Comparison of ENCODE assay signal across 12 cellular contexts in the genomic region with DNA sequence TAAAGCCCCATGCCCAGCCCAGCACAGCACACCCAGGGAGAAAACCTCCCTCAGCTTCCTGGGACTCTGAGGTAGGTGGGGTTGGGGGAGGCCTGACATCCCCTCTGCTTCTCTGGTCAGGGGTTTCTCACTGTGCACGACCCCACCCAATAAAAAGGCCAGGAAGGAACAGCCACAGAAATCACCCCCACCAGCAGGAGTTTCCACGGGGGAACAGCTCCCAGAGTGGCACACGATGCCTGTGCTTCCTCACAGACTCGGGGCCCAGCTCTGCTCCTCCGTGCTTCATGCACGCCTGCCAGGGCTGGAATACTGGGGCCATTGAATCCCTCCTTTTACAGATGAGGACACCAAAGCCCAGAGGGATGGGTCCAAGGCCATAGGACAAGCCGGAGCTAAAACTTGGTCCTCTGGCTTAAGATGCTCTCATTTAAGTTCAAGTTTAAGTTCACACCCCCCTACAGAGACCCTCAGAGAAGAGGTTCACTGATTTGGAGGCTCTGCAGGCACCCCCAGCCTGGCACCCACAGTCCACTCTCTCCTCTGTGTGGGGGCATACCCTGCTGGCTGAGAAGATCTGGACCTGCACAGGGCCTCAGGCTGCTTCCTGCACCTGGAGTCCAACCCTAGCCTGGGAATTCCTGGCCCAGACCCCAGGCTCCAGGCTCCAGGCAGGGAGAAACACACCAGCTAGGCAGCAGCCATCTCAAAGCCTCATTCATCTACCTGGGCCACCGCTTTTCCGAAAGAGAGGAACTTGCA. TPM values are rescaled to one million over a fixed set of nuclear protein-coding genes. Genes with fewer than 3 reads are reported as not detected.
DNase-seq lines count a peak whose midpoint lies in the region; FAIRE-seq and TF ChIP-seq lines count a peak whose summit lies in the region.
"Had no signal": no experiment of that assay in that cellular context is flagged by ENCODE, and none has a peak within 500 bp of the region (broad histone marks: within the 10 kb centered on the region; RNA-seq: fewer than 3 reads in every experiment).

No MANE protein-coding gene starts in this region.

- no peak for TF ChIP-seq EP300 in stomach (IDR thresholded peaks at IDR 0.05)

- TF ChIP-seq POLR2A in stomach (IDR thresholded peaks at IDR 0.05), result no peak

- H3K4me3 ChIP-seq in stomach, result no peak overlapping the region

- DNase-seq in GM19239 (ENCODE audit: insufficient read length, low spot score) (no peak), stomach (no peak), AG08396 (ENCODE audit: low spot score) (no peak), SIG-M5 treated with dmso at 0.1 percent for 504 hours (lab: John Stamatoyannopoulos, UW; ENCODE audit: unreplicated experiment) (no peak), RWPE1 (ENCODE audit: low spot score) (no peak)
- no peak for DNase-seq in activated naive CD8-positive, alpha-beta T cell treated with anti-CD3 and anti-CD28 coated beads for 36 hours
- DNase-seq in stimulated activated CD4-positive, alpha-beta T cell treated with anti-CD3 and anti-CD28 coated beads, Interleukin-4, amount 100 ng/mL, for 24 hours, result no peak
- DNase-seq: NCI-H146, PC-3 had no signal

- no peaks in the 10 kb centered on the region for H3K9me3 ChIP-seq in stomach

- 76 to 85% (median 81%) methylated on average over 8 to 9 of the region's 9 CpGs for WGBS in stomach, 5 donors

- peak overlapping the region; percentile 88 for H3K27ac ChIP-seq in layer of hippocampus (ENCODE audit: low read depth, low read length)
- H3K27ac ChIP-seq in stomach, result peak overlapping the region; percentile 45 to 86 (median 68)
- no peak overlapping the region for H3K27ac ChIP-seq in RWPE1

- peaks cover 3% of the 10 kb centered on the region for H3K36me3 Mint-ChIP-seq in activated naive CD8-positive, alpha-beta T cell treated with anti-CD3 and anti-CD28 coated beads for 36 hours

- peak overlapping the region; percentile 91 for H3K27ac Mint-ChIP-seq in activated naive CD8-positive, alpha-beta T cell treated with anti-CD3 and anti-CD28 coated beads for 36 hours

- peak; percentile 18 for FAIRE-seq in GM19239 (lab: Jason Lieb, UNC)

- POLR2A ChIA-PET in RWPE1 (lab: Yijun Ruan, JAX; ENCODE audit: low non-redundant PET), result no interaction called here

- TF ChIP-seq CTCF in stomach (IDR thresholded peaks at IDR 0.05) (no peak), RWPE1 (conservative IDR thresholded peaks at IDR 0.05; ENCODE audit: low read depth) (no peak)

- intact Hi-C loops in stomach (cut with DNase I; ENCODE audit: low total_unique reads), result no loop called here

- H3K27me3 Mint-ChIP-seq in activated naive CD8-positive, alpha-beta T cell treated with anti-CD3 and anti-CD28 coated beads for 36 hours, result no peaks in the 10 kb centered on the region

- H3K9me3 Mint-ChIP-seq in activated naive CD8-positive, alpha-beta T cell treated with anti-CD3 and anti-CD28 coated beads for 36 hours, result no peaks in the 10 kb centered on the region
- H3K9me3 Mint-ChIP-seq: neural crest cell had no signal

- H3K27me3 ChIP-seq in layer of hippocampus (ENCODE audit: control insufficient read depth, insufficient read depth, low read length) (no peaks in the 10 kb centered on the region), stomach (no peaks in the 10 kb centered on the region)

- H3K4me3 Mint-ChIP-seq in activated naive CD8-positive, alpha-beta T cell treated with anti-CD3 and anti-CD28 coated beads for 36 hours, result no peak overlapping the region
- H3K4me3 Mint-ChIP-seq: neural crest cell had no signal

- CTCF ChIA-PET in RWPE1 (lab: Yijun Ruan, JAX), result no interaction called here

- peaks cover 16 to 35% (median 29%) of the 10 kb centered on the region in 4 donors for H3K36me3 ChIP-seq in stomach

- peaks cover 23% of the 10 kb centered on the region for H3K4me1 Mint-ChIP-seq in activated naive CD8-positive, alpha-beta T cell treated with anti-CD3 and anti-CD28 coated beads for 36 hours

- H3K4me1 ChIP-seq in stomach, result peaks cover 83 to 100% (median 96%) of the 10 kb centered on the region in 4 donors

RNA-seq across cellular contexts. Expression of a gene that starts 14.3 kb away (rescaled TPM):
- total RNA-seq in activated naive CD8-positive, alpha-beta T cell treated with anti-CD3 and anti-CD28 coated beads for 36 hours, result 10 to 100 TPM; 14.3 to 14.5 TPM
- 100 to 1,000 TPM in 1 of 5 donors, 10 to 100 TPM in 3, 1 to 10 TPM in 1; 7.0 to 135 (median 35.6) TPM for total RNA-seq in stomach
- 10 to 100 TPM; 35.3 to 37.7 (median 35.9) TPM for polyA plus RNA-seq in stomach

RNA-seq across cellular contexts. Expression of a gene that starts 38.3 kb away (rescaled TPM):
- total RNA-seq in activated naive CD8-positive, alpha-beta T cell treated with anti-CD3 and anti-CD28 coated beads for 36 hours, result not detected
- not detected for total RNA-seq in stomach
- under 1 TPM in 1 of 3 donors, not detected in 2; 0.05 TPM for polyA plus RNA-seq in stomach
- total RNA-seq: HT1080, PC-3 had no signal

RNA-seq across cellular contexts. Expression of a gene that starts 51.1 kb away (rescaled TPM):
- total RNA-seq in activated naive CD8-positive, alpha-beta T cell treated with anti-CD3 and anti-CD28 coated beads for 36 hours, result 10 to 100 TPM; 47.9 to 48.8 TPM
- total RNA-seq in stomach, result 10 to 100 TPM; 12.3 to 55.6 (median 39.3) TPM
- 10 to 100 TPM; 14.4 to 29.5 (median 24.8) TPM for polyA plus RNA-seq in stomach
